Comparison of ENCODE assay signal across 25 cellular contexts in genomic region chr6:75180864-75181263, GRCh38.
"Had no signal": no experiment of that assay in that cellular context is flagged by ENCODE, and none has a peak within 500 bp of the region (broad histone marks: within the 10 kb centered on the region; RNA-seq: fewer than 3 reads in every experiment).

No MANE protein-coding gene starts in this region.

- H3K27me3 ChIP-seq: MG63, Peyer's patch, SJSA1 had no signal

- H3K36me3 ChIP-seq: Peyer's patch had no signal

- H3K4me2 ChIP-seq: PC-9 had no signal

- H2AFZ ChIP-seq: PC-9 had no signal

- H3K4me1 ChIP-seq: Peyer's patch, SJSA1 had no signal

- H3K9me3 ChIP-seq: MG63, Peyer's patch, SJSA1 had no signal

- H3K4me3 ChIP-seq: MG63, PC-9, Peyer's patch, SJSA1, SK-N-MC had no signal

- H3K27ac ChIP-seq: PC-9, Peyer's patch, SJSA1, SK-N-MC had no signal

- DNase-seq: Karpas-422; KG1; MG63; NCI-H1092; NCI-H1105 treated with DMSO at 0.1 percent for 48 hours; NCI-H1417 treated with DMSO at 0.1 percent for 48 hours; NCI-H146; NCI-H1694 treated with DMSO at 0.1 percent for 48 hours; NCI-H2029; NCI-H2081 treated with DMSO at 0.1 percent for 48 hours; NCI-H2171; NCI-H226; NCI-H446; NCI-H510A; NCI-H524 treated with DMSO at 0.1 percent for 48 hours; NCI-H69; NCI-H774; NK-92 treated with Interleukin-12 subunit alpha and Interleukin-12 subunit beta, amount 100 ng/mL, for 24 hours; OCI-M1; PC-9; Peyer's patch; Right ventricle myocardium superior; SIG-M5 had no signal
